Comparison of ENCODE assay signal across 21 cellular contexts in genomic region chr4:189048119-189048518, GRCh38.
"Had no signal": no experiment of that assay in that cellular context is flagged by ENCODE, and none has a peak within 500 bp of the region (broad histone marks: within the 10 kb centered on the region; RNA-seq: fewer than 3 reads in every experiment).

No MANE protein-coding gene starts in this region.

- H3K36me3 Mint-ChIP-seq: memory B cell had no signal

- H3K27me3 Mint-ChIP-seq: activated CD4-positive, alpha-beta T cell treated with anti-CD3 and anti-CD28 coated beads, Interleukin-2, amount 10 ng/mL, durations not matched to agents 24 days and 14 days; activated CD8-positive, alpha-beta T cell treated with anti-CD3 and anti-CD28 coated beads for 36 hours; activated naive CD8-positive, alpha-beta T cell treated with anti-CD3 and anti-CD28 coated beads, Interleukin-2, amount 50 U/mL, for 24 hours; memory B cell; stimulated activated naive CD8-positive, alpha-beta T cell treated with anti-CD3 and anti-CD28 coated beads, Interleukin-15, Interleukin-2, amounts not matched to agents 100 ng/mL and 50 ng/mL, for 24 hours had no signal

- H3K36me3 ChIP-seq: esophagus squamous epithelium, heart left ventricle, neutrophil, pancreas, right atrium auricular region, suprapubic skin, tibial nerve had no signal

- H3K9me3 Mint-ChIP-seq: activated CD4-positive, alpha-beta T cell treated with anti-CD3 and anti-CD28 coated beads, Interleukin-2, amount 10 ng/mL, durations not matched to agents 24 days and 14 days; activated T-helper 1 cell treated with anti-CD3 and anti-CD28 coated beads, Interleukin-12 subunit alpha, Interleukin-12 subunit beta, Interleukin-2, Interleukin-4 antibody, amounts not matched to agents 30 ng/mL and 10 ng/mL and 1 ng/mL, durations not matched to agents 14 hours and 24 hours and 36 hours; memory B cell; nephron had no signal

- H3K27me3 ChIP-seq: neutrophil, right atrium auricular region, suprapubic skin, tibial nerve had no signal

- DNase-seq: activated CD4-positive, alpha-beta T cell treated with anti-CD3 and anti-CD28 coated beads, Interleukin-2, amount 10 ng/mL, durations not matched to agents 24 days and 14 days; activated CD8-positive, alpha-beta T cell treated with anti-CD3 and anti-CD28 coated beads for 36 hours; activated gamma-delta T cell; activated naive CD4-positive, alpha-beta T cell treated with anti-CD3 and anti-CD28 coated beads, Interleukin-2, amount 50 U/mL, for 16 hours; activated naive CD8-positive, alpha-beta T cell treated with anti-CD3 and anti-CD28 coated beads, Interleukin-2, amount 50 U/mL, for 24 hours; cerebellar nuclear complex; esophagus squamous epithelium; heart left ventricle; islet precursor cell; left cardiac atrium; pancreas; psoas muscle had no signal

- H3K4me1 ChIP-seq: esophagus squamous epithelium, heart left ventricle, pancreas, right atrium auricular region, suprapubic skin, tibial nerve had no signal

- H3K27ac ChIP-seq: coronary artery, esophagus squamous epithelium, heart left ventricle, neutrophil, pancreas, psoas muscle, right atrium auricular region, suprapubic skin, tibial nerve had no signal

- H3K27ac Mint-ChIP-seq: activated CD4-positive, alpha-beta T cell treated with anti-CD3 and anti-CD28 coated beads, Interleukin-2, amount 10 ng/mL, durations not matched to agents 24 days and 14 days; activated CD8-positive, alpha-beta T cell treated with anti-CD3 and anti-CD28 coated beads for 36 hours; activated naive CD8-positive, alpha-beta T cell treated with anti-CD3 and anti-CD28 coated beads, Interleukin-2, amount 50 U/mL, for 24 hours; activated T-helper 1 cell treated with anti-CD3 and anti-CD28 coated beads, Interleukin-12 subunit alpha, Interleukin-12 subunit beta, Interleukin-2, Interleukin-4 antibody, amounts not matched to agents 30 ng/mL and 10 ng/mL and 1 ng/mL, durations not matched to agents 14 hours and 24 hours and 36 hours; memory B cell; nephron; stimulated activated naive CD8-positive, alpha-beta T cell treated with anti-CD3 and anti-CD28 coated beads, Interleukin-15, Interleukin-2, amounts not matched to agents 100 ng/mL and 50 ng/mL, for 24 hours had no signal

- H3K4me3 ChIP-seq: coronary artery, esophagus squamous epithelium, heart left ventricle, pancreas, psoas muscle, right atrium auricular region, suprapubic skin, tibial nerve had no signal

- FAIRE-seq: pancreas had no signal

- ATAC-seq: activated CD8-positive, alpha-beta T cell treated with anti-CD3 and anti-CD28 coated beads for 36 hours; activated naive CD8-positive, alpha-beta T cell treated with anti-CD3 and anti-CD28 coated beads, Interleukin-2, amount 50 U/mL, for 24 hours; heart left ventricle; left cardiac atrium; pancreas; psoas muscle had no signal

- H3K4me1 Mint-ChIP-seq: activated CD4-positive, alpha-beta T cell treated with anti-CD3 and anti-CD28 coated beads, Interleukin-2, amount 10 ng/mL, durations not matched to agents 24 days and 14 days; activated naive CD8-positive, alpha-beta T cell treated with anti-CD3 and anti-CD28 coated beads, Interleukin-2, amount 50 U/mL, for 24 hours; memory B cell; nephron had no signal

- H3K9me3 ChIP-seq: esophagus squamous epithelium, heart left ventricle, neutrophil, pancreas, psoas muscle, right atrium auricular region, suprapubic skin, tibial nerve had no signal

- H3K4me3 Mint-ChIP-seq: activated CD4-positive, alpha-beta T cell treated with anti-CD3 and anti-CD28 coated beads, Interleukin-2, amount 10 ng/mL, durations not matched to agents 24 days and 14 days; activated CD8-positive, alpha-beta T cell treated with anti-CD3 and anti-CD28 coated beads for 36 hours; activated naive CD8-positive, alpha-beta T cell treated with anti-CD3 and anti-CD28 coated beads, Interleukin-2, amount 50 U/mL, for 24 hours; activated T-helper 1 cell treated with anti-CD3 and anti-CD28 coated beads, Interleukin-12 subunit alpha, Interleukin-12 subunit beta, Interleukin-2, Interleukin-4 antibody, amounts not matched to agents 30 ng/mL and 10 ng/mL and 1 ng/mL, durations not matched to agents 14 hours and 24 hours and 36 hours; memory B cell; nephron; stimulated activated naive CD8-positive, alpha-beta T cell treated with anti-CD3 and anti-CD28 coated beads, Interleukin-15, Interleukin-2, amounts not matched to agents 100 ng/mL and 50 ng/mL, for 24 hours had no signal
